ENCODE assay signal across 8 cellular contexts in genomic region chr7:128136215-128136597, GRCh38.
DNase-seq lines count a peak whose midpoint lies in the region; ATAC-seq, FAIRE-seq and TF ChIP-seq lines count a peak whose summit lies in the region.

No MANE protein-coding gene starts in this region.

- no peak for FAIRE-seq in GM12878 (lab: Jason Lieb, UNC)

- POLR2A ChIA-PET in GM12878 (lab: Charles Lee): interaction anchor here (1.0 kb wide), 1 partner anchor 9 kb away, joined by 3 read pairs; no protein-coding TSS in a partner anchor

- DNase-seq in BE2C (no peak), GM12878 (ENCODE audit: low read depth, low spot score) (no peak), lower leg skin (ENCODE audit: low spot score in 2 of 2) (no peak), aorta (no peak)
- DNase-seq in effector CD4-positive, alpha-beta T cell: no peak

- BruUV-seq in GM12878 (replicated peaks; lab: Mats Ljungman, UMichigan): no TSS peak

- no peaks in the 10 kb centered on the region for H3K79me2 ChIP-seq in GM12878 (ENCODE audit: control insufficient read depth, insufficient read depth, low read length)

- no peak overlapping the region for H3K9ac ChIP-seq in GM12878 (ENCODE audit: control insufficient read depth, insufficient read depth, low read length)

- no peak overlapping the region for H3K27ac ChIP-seq in GM12878 (ENCODE audit: control insufficient read depth, insufficient read depth)
- no peak overlapping the region for H3K27ac ChIP-seq in aorta (ENCODE audit: low read depth in 1 of 2, low read length in 2 of 2)

- H3K9me3 ChIP-seq in BE2C: no peaks in the 10 kb centered on the region; the same call in 1 of the 2 replicates
- H3K9me3 ChIP-seq in GM12878 (replicated peaks; ENCODE audit: control insufficient read depth, insufficient read depth, low read length): no peaks in the 10 kb centered on the region
- H3K9me3 ChIP-seq in aorta (ENCODE audit: control insufficient read depth, low read length): peaks cover 2% of the 10 kb centered on the region

- RAD21 ChIA-PET in GM12878 (lab: Charles Lee; ENCODE audit: unreplicated experiment): interaction anchor here (1.1 to 4.4 kb wide), 6 partner anchors 17 to 427 kb away, joined by 3 to 73 read pairs (median 6); no protein-coding TSS in a partner anchor

- SMC1A ChIA-PET in GM12878 (lab: Charles Lee; ENCODE audit: uncharacterized antibody, unreplicated experiment): interaction anchor here (0.8 to 3.2 kb wide), 5 partner anchors 27 to 428 kb away, joined by 3 to 34 read pairs (median 5); no protein-coding TSS in a partner anchor

- 0 out of 2 replicates have a peak, but pooled peaks have one; percentile 11 for TF ChIP-seq CTCF in BE2C (IDR thresholded peaks at IDR 0.05; ENCODE audit: low read depth, low read length)
- no peak for TF ChIP-seq CTCF in GM12878 (IDR thresholded peaks at IDR 0.05 in 2 of 3, conservative IDR thresholded peaks at IDR 0.05 in 1 of 3; ENCODE audit: control insufficient read depth in 2 of 3, extremely low read depth in 1 of 3, insufficient read depth in 1 of 3, low read depth in 3 of 3, low read length in 3 of 3)
- TF ChIP-seq CTCF in lower leg skin (IDR thresholded peaks at IDR 0.05): no peak

- 15% methylated on average over 22 of the region's 22 CpGs for WGBS in GM12878 (ENCODE audit: insufficient coverage, insufficient replicate concordance, low lambda C conversion rate, missing lambda C conversion rate)
- WGBS in lower leg skin, 2 donors: 9 to 11% methylated on average over 20 to 21 of the region's 22 CpGs
- 2% methylated on average over 22 of the region's 22 CpGs for WGBS in aorta, 2 donors

- H3K36me3 ChIP-seq in BE2C: no peaks in the 10 kb centered on the region
- H3K36me3 ChIP-seq in GM12878 (ENCODE audit: control insufficient read depth in 2 of 2, insufficient read depth in 2 of 2, low read length in 1 of 2): no peaks in the 10 kb centered on the region
- no peaks in the 10 kb centered on the region for H3K36me3 ChIP-seq in aorta (ENCODE audit: control insufficient read depth in 1 of 2, insufficient read depth in 2 of 2, low read length in 1 of 2)

- no peaks in the 10 kb centered on the region for H4K20me1 ChIP-seq in GM12878 (ENCODE audit: control insufficient read depth, insufficient read depth)

- CTCF ChIA-PET in GM12878 (lab: Yijun Ruan, JAX): interaction anchor here (0.8 to 6.0 kb wide), 30 partner anchors 9 to 801 kb away, joined by 3 to 127 read pairs (median 4); no protein-coding TSS in a partner anchor

- TF ChIP-seq POLR2A in GM12878 (IDR thresholded peaks at IDR 0.05; ENCODE audit: low read depth, low read length) (no peak), lower leg skin (IDR thresholded peaks at IDR 0.05) (no peak)

- H3K4me1 ChIP-seq in BE2C (no peaks in the 10 kb centered on the region; the same call in 1 of the 2 replicates), GM12878 (ENCODE audit: control insufficient read depth, insufficient read depth, low read length) (peaks cover 4% of the 10 kb centered on the region), aorta (ENCODE audit: control insufficient read depth in 1 of 2, insufficient read depth in 2 of 2, low read length in 2 of 2) (no peaks in the 10 kb centered on the region)

- H3K4me2 ChIP-seq in GM12878 (ENCODE audit: control insufficient read depth, insufficient read depth): peak overlapping the region; percentile 93

- peak overlapping the region; percentile 77 for H3K4me3 ChIP-seq in BE2C (ENCODE audit: low read depth, low read length)
- peak overlapping the region; percentile 61 for H3K4me3 ChIP-seq in GM12878
- peak overlapping the region; percentile 31 for H3K4me3 ChIP-seq in lower leg skin (ENCODE audit: low read depth, poor library complexity, severe bottlenecking)
- H3K4me3 ChIP-seq in aorta (ENCODE audit: low read length in 2 of 2): peak overlapping the region; percentile 29 to 38

- ATAC-seq in HG02678 (IDR thresholded peaks at IDR 0.05; ENCODE audit: unreplicated experiment): peak; percentile 35
- ATAC-seq in GM12878: no peak
- ATAC-seq in aorta (ENCODE audit: low FRiP score): no peak
- no peak for ATAC-seq in HG03139 (IDR thresholded peaks at IDR 0.05; ENCODE audit: unreplicated experiment)
- ATAC-seq in HG03521 (IDR thresholded peaks at IDR 0.05; ENCODE audit: unreplicated experiment): no peak

- no peaks in the 10 kb centered on the region for H3K27me3 ChIP-seq in BE2C
- peaks cover 9% of the 10 kb centered on the region in 2 experiments; a peak in 3 of 4 replicates for H3K27me3 ChIP-seq in GM12878 (replicated peaks in 1 of 2; ENCODE audit: control insufficient read depth in 2 of 2, insufficient read depth in 2 of 2, low read length in 1 of 2)
- H3K27me3 ChIP-seq in aorta (ENCODE audit: control insufficient read depth in 1 of 2, insufficient read depth in 2 of 2, low read length in 1 of 2): peaks cover 0 to 2% of the 10 kb centered on the region in 2 donors

- intact Hi-C loops in GM12878 (cut with micrococcal nuclease; ENCODE audit: unreplicated experiment) (loop anchor here (1.0 to 10.0 kb wide), 2 partner anchors 73 to 249 kb away; no protein-coding TSS in a partner anchor), lower leg skin (cut with DNase I; ENCODE audit: low total_unique reads) (loop anchor here (5.0 kb wide), 1 partner anchor 71 kb away; no protein-coding TSS in a partner anchor), aorta (cut with DNase I) (no loop called here)

- TF ChIP-seq RAD21 in GM12878 (IDR thresholded peaks at IDR 0.05; ENCODE audit: insufficient read depth, low read depth, low read length): no peak

- in situ Hi-C loops in GM12878 (cut with MboI): loop anchor here (5.0 kb wide), 1 partner anchor 71 kb away; no protein-coding TSS in a partner anchor

- peak overlapping the region; percentile 77 for H2AFZ ChIP-seq in GM12878 (ENCODE audit: control insufficient read depth, low read depth, low read length)

- no peak for TF ChIP-seq EP300 in GM12878 (IDR thresholded peaks at IDR 0.05; ENCODE audit: borderline replicate concordance in 1 of 2, control insufficient read depth in 1 of 2, low read depth in 2 of 2, low read length in 2 of 2)

TF ChIP-seq in GM12878, 131 proteins besides CTCF, POLR2A, EP300 and RAD21 (continues in another document):
- TF ChIP-seq STAT1 (conservative IDR thresholded peaks at IDR 0.05): no peak
- no peak for TF ChIP-seq REST (IDR thresholded peaks at IDR 0.05; ENCODE audit: low read depth, low read length)
- no peak for TF ChIP-seq ZBTB4 (CRISPR knock-in tag; IDR thresholded peaks at IDR 0.05)
- no peak for TF ChIP-seq JUND (IDR thresholded peaks at IDR 0.05; ENCODE audit: low read depth, low read length)
- no peak for TF ChIP-seq ZNF384 (IDR thresholded peaks at IDR 0.05; ENCODE audit: borderline replicate concordance, low read depth, low read length)
- TF ChIP-seq SUZ12 (IDR thresholded peaks at IDR 0.05; ENCODE audit: unreplicated experiment): no peak
- no peak for TF ChIP-seq ZNF622 (IDR thresholded peaks at IDR 0.05)
- no peak for TF ChIP-seq RAD51 (IDR thresholded peaks at IDR 0.05)
- no peak for TF ChIP-seq NFXL1 (IDR thresholded peaks at IDR 0.05; ENCODE audit: borderline replicate concordance)
- TF ChIP-seq MEF2B (IDR thresholded peaks at IDR 0.05; ENCODE audit: partially characterized antibody, poor library complexity, severe bottlenecking): no peak
- no peak for TF ChIP-seq HDGF (IDR thresholded peaks at IDR 0.05)
- no peak for TF ChIP-seq NR2C1 (IDR thresholded peaks at IDR 0.05)
- TF ChIP-seq KLF5 (IDR thresholded peaks at IDR 0.05; ENCODE audit: partially characterized antibody): no peak

Comparison
In these comparisons a context has a peak if more than half of its experiments do, and no peak if none do; other contexts are left out.
1. intact Hi-C loops: an anchor here in GM12878 (1.0 to 10.0 kb wide) and lower leg skin (5.0 kb wide); none called in aorta.